ENCODE assay signal across 18 cellular contexts in genomic region chr16:65069090-65069489, GRCh38. TPM values are rescaled to one million over a fixed set of nuclear protein-coding genes. Genes with fewer than 3 reads are reported as not detected.
A peak's percentile ranks its signal among the peaks of the same experiment; 100 is the strongest.
DNase-seq lines count a peak whose midpoint lies in the region; ATAC-seq, FAIRE-seq and TF ChIP-seq lines count a peak whose summit lies in the region.
"Had no signal": no experiment of that assay in that cellular context is flagged by ENCODE, and none has a peak within 500 bp of the region (broad histone marks: within the 10 kb centered on the region; RNA-seq: fewer than 3 reads in every experiment).

No MANE protein-coding gene starts in this region.

- TF ChIP-seq RAD21 in HepG2 (CRISPR knock-in tag; IDR thresholded peaks at IDR 0.05): no peak

- H3K9me3 ChIP-seq in HepG2 (ENCODE audit: low read length): no peaks in the 10 kb centered on the region
- no peaks in the 10 kb centered on the region for H3K9me3 ChIP-seq in right lobe of liver
- H3K9me3 ChIP-seq in astrocyte (ENCODE audit: insufficient read depth, low read depth, low read length): no peaks in the 10 kb centered on the region
- no peaks in the 10 kb centered on the region for H3K9me3 ChIP-seq in Karpas-422 (ENCODE audit: low read length)
- H3K9me3 ChIP-seq in naive thymus-derived CD4-positive, alpha-beta T cell (ENCODE audit: control insufficient read depth in 2 of 3, low read length in 3 of 3): no peaks in the 10 kb centered on the region
- H3K9me3 ChIP-seq: A549, body of pancreas, Peyer's patch, testis had no signal

- no peak overlapping the region for H3K9ac ChIP-seq in HepG2 (ENCODE audit: insufficient read depth, low read depth, low read length)
- H3K9ac ChIP-seq in astrocyte (ENCODE audit: low read length): peak overlapping the region; percentile 75
- H3K9ac ChIP-seq in Karpas-422 (ENCODE audit: low read length): no peak overlapping the region

- H3K4me1 Mint-ChIP-seq in astrocyte (ENCODE audit: low read depth, unreplicated experiment): peaks cover 39% of the 10 kb centered on the region
- H3K4me1 Mint-ChIP-seq in activated T-cell treated with anti-CD3 and anti-CD28 coated beads, Interleukin-2, amount 50 U/mL, for 72 hours (ENCODE audit: low read depth): no peaks in the 10 kb centered on the region
- no peaks in the 10 kb centered on the region for H3K4me1 Mint-ChIP-seq in naive thymus-derived CD4-positive, alpha-beta T cell

- no peaks in the 10 kb centered on the region for H3K36me3 ChIP-seq in HepG2 (replicated peaks in 1 of 2; ENCODE audit: control insufficient read depth in 1 of 2, insufficient read depth in 2 of 2, low read length in 2 of 2)
- no peaks in the 10 kb centered on the region for H3K36me3 ChIP-seq in right lobe of liver
- peaks cover 7% of the 10 kb centered on the region for H3K36me3 ChIP-seq in astrocyte (ENCODE audit: insufficient read depth, low read length)
- no peaks in the 10 kb centered on the region for H3K36me3 ChIP-seq in Karpas-422 (ENCODE audit: insufficient read depth, low read length)
- H3K36me3 ChIP-seq in naive thymus-derived CD4-positive, alpha-beta T cell (ENCODE audit: control insufficient read depth in 2 of 3, insufficient read depth in 3 of 3, low read length in 3 of 3): no peaks in the 10 kb centered on the region
- H3K36me3 ChIP-seq: Peyer's patch had no signal

- no peak overlapping the region for H2AFZ ChIP-seq in HepG2 (ENCODE audit: low read length)
- H2AFZ ChIP-seq in astrocyte (ENCODE audit: low read depth, low read length): no peak overlapping the region
- H2AFZ ChIP-seq in Karpas-422 (ENCODE audit: low read length): no peak overlapping the region

- H3K9me2 ChIP-seq in Karpas-422 (replicated peaks; ENCODE audit: insufficient read depth, low read length): no peaks in the 10 kb centered on the region

- in situ Hi-C loops in HepG2 (cut with HindIII; ENCODE audit: extremely low pct_ligation_motif_present, low pct_unique_long_range_greater_than_20kb): no loop called here

- WGBS in HepG2 (ENCODE audit: low lambda C conversion rate): under 1% methylated on average over 4 of the region's 4 CpGs
- 31% methylated on average over 4 of the region's 4 CpGs for WGBS in right lobe of liver (ENCODE audit: insufficient coverage, low coverage, low lambda C conversion rate, missing lambda C conversion rate)

- no peak for DNase-seq in HepG2 (ENCODE audit: low spot score)
- no peak for DNase-seq in right lobe of liver
- peak; percentile 93 for DNase-seq in astrocyte (ENCODE audit: low read depth)
- peak; percentile 25 for DNase-seq in hepatic stellate cell (ENCODE audit: low spot score)
- no peak for DNase-seq in epidermal melanocyte (ENCODE audit: insufficient read length, low spot score)
- DNase-seq in activated T-cell treated with anti-CD3 and anti-CD28 coated beads, Interleukin-2, amount 50 U/mL, for 72 hours: no peak
- DNase-seq in Karpas-422: no peak
- no peak for DNase-seq in naive thymus-derived CD4-positive, alpha-beta T cell
- DNase-seq: activated CD4-positive, alpha-beta T cell treated with anti-CD3 and anti-CD28 coated beads, Interleukin-2, amount 50 U/mL, for 4 hours; body of pancreas; effector memory CD8-positive, alpha-beta T cell; left ventricle myocardium superior; NCI-H510A treated with DMSO at 0.1 percent for 48 hours; Peyer's patch; stimulated activated CD4-positive, alpha-beta T cell treated with anti-CD3 and anti-CD28 coated beads, Interleukin-12 subunit alpha, Interleukin-12 subunit beta, amount 100 ng/mL, for 4 hours; testis had no signal

- CTCF ChIA-PET in HepG2 (lab: Yijun Ruan, JAX; ENCODE audit: low intra/inter-chr PET ratio, low total read pairs): no interaction called here
- CTCF ChIA-PET in naive thymus-derived CD4-positive, alpha-beta T cell (lab: Charles Lee): no interaction called here

- no peaks in the 10 kb centered on the region for H4K20me1 ChIP-seq in HepG2 (ENCODE audit: insufficient read depth, low read length)
- H4K20me1 ChIP-seq in astrocyte (ENCODE audit: insufficient read depth, low read length): peaks cover 81% of the 10 kb centered on the region
- H4K20me1 ChIP-seq in Karpas-422 (ENCODE audit: insufficient read depth, low read depth, low read length): no peaks in the 10 kb centered on the region

- no peak overlapping the region for H3K4me3 Mint-ChIP-seq in astrocyte (ENCODE audit: unreplicated experiment)
- H3K4me3 Mint-ChIP-seq in activated T-cell treated with anti-CD3 and anti-CD28 coated beads, Interleukin-2, amount 50 U/mL, for 72 hours: no peak overlapping the region
- no peak overlapping the region for H3K4me3 Mint-ChIP-seq in naive thymus-derived CD4-positive, alpha-beta T cell
- H3K4me3 Mint-ChIP-seq: effector memory CD8-positive, alpha-beta T cell had no signal

- intact Hi-C loops in HepG2 (cut with micrococcal nuclease; ENCODE audit: unreplicated experiment) (no loop called here), right lobe of liver (cut with DNase I) (no loop called here)
- intact Hi-C loops in naive thymus-derived CD4-positive, alpha-beta T cell (cut with micrococcal nuclease): no loop called here

- H3K27ac ChIP-seq in HepG2 (ENCODE audit: extremely low read length, insufficient read depth, low read length) (no peak overlapping the region), right lobe of liver (no peak overlapping the region), astrocyte (ENCODE audit: low read depth, low read length) (peak overlapping the region; percentile 90), Karpas-422 (ENCODE audit: low read length) (no peak overlapping the region)
- no peak overlapping the region for H3K27ac ChIP-seq in naive thymus-derived CD4-positive, alpha-beta T cell (ENCODE audit: low read depth, low read length)
- H3K27ac ChIP-seq: body of pancreas, Peyer's patch, testis had no signal

- no peak for TF ChIP-seq CTCF in HepG2 (CRISPR knock-in tag; IDR thresholded peaks at IDR 0.05)
- TF ChIP-seq CTCF in right lobe of liver (IDR thresholded peaks at IDR 0.05): no peak
- no peak for TF ChIP-seq CTCF in astrocyte (IDR thresholded peaks at IDR 0.05; ENCODE audit: insufficient read depth, low read depth, low read length)

- H3K9me3 Mint-ChIP-seq in astrocyte (ENCODE audit: unreplicated experiment): no peaks in the 10 kb centered on the region
- peaks cover 7 to 12% of the 10 kb centered on the region in 2 donors for H3K9me3 Mint-ChIP-seq in activated T-cell treated with anti-CD3 and anti-CD28 coated beads, Interleukin-2, amount 50 U/mL, for 72 hours
- peaks cover 0 to 15% (median 6%) of the 10 kb centered on the region in 11 donors for H3K9me3 Mint-ChIP-seq in naive thymus-derived CD4-positive, alpha-beta T cell

- no peak for TF ChIP-seq EP300 in HepG2 (IDR thresholded peaks at IDR 0.05; ENCODE audit: low read depth in 2 of 2, low read length in 2 of 2)
- TF ChIP-seq EP300 in HepG2 (CRISPR knock-in tag; IDR thresholded peaks at IDR 0.05; ENCODE audit: borderline replicate concordance): no peak

- peak overlapping the region; percentile 98 for H3K27ac Mint-ChIP-seq in astrocyte (ENCODE audit: unreplicated experiment)
- no peak overlapping the region for H3K27ac Mint-ChIP-seq in activated T-cell treated with anti-CD3 and anti-CD28 coated beads, Interleukin-2, amount 50 U/mL, for 72 hours
- H3K27ac Mint-ChIP-seq in naive thymus-derived CD4-positive, alpha-beta T cell: no peak overlapping the region
- H3K27ac Mint-ChIP-seq: effector memory CD8-positive, alpha-beta T cell had no signal

- H3K79me2 ChIP-seq in HepG2 (ENCODE audit: insufficient read depth, low read length): no peaks in the 10 kb centered on the region
- H3K79me2 ChIP-seq in astrocyte (ENCODE audit: insufficient read depth, low read length): peaks cover 98% of the 10 kb centered on the region
- H3K79me2 ChIP-seq in Karpas-422 (ENCODE audit: low read length): no peaks in the 10 kb centered on the region

- H3K4me1 ChIP-seq in HepG2 (ENCODE audit: insufficient read depth, low read length): 0 out of 2 replicates have a peak, but pooled peaks cover 5% of the 10 kb centered on the region
- no peaks in the 10 kb centered on the region for H3K4me1 ChIP-seq in right lobe of liver
- H3K4me1 ChIP-seq in astrocyte (ENCODE audit: insufficient read depth, low read length): peaks cover 41% of the 10 kb centered on the region
- H3K4me1 ChIP-seq in Karpas-422 (ENCODE audit: low read length): no peaks in the 10 kb centered on the region
- H3K4me1 ChIP-seq in naive thymus-derived CD4-positive, alpha-beta T cell (ENCODE audit: control insufficient read depth in 2 of 2, insufficient read depth in 2 of 2, low read length in 2 of 2): no peaks in the 10 kb centered on the region
- H3K4me1 ChIP-seq: body of pancreas, Peyer's patch had no signal

- H3K4me2 ChIP-seq in HepG2 (ENCODE audit: low read depth, low read length) (no peak overlapping the region), astrocyte (ENCODE audit: low read length) (peak overlapping the region; percentile 76), Karpas-422 (ENCODE audit: low read depth, low read length, poor library complexity, severe bottlenecking) (no peak overlapping the region)
- H3K4me2 ChIP-seq: A549 had no signal

- no peak overlapping the region for H3K4me3 ChIP-seq in HepG2 (replicated peaks in 1 of 3; ENCODE audit: insufficient read depth in 1 of 3, low read depth in 2 of 3, low read length in 3 of 3)
- no peak overlapping the region for H3K4me3 ChIP-seq in right lobe of liver
- H3K4me3 ChIP-seq in astrocyte (ENCODE audit: insufficient read depth, low read depth, low read length): no peak overlapping the region
- no peak overlapping the region for H3K4me3 ChIP-seq in Karpas-422 (ENCODE audit: low read length)
- H3K4me3 ChIP-seq in naive thymus-derived CD4-positive, alpha-beta T cell (ENCODE audit: low read length): no peak overlapping the region
- H3K4me3 ChIP-seq: A549, body of pancreas, Peyer's patch, testis had no signal

- FAIRE-seq in HepG2 (lab: Jason Lieb, UNC): no peak
- peak; percentile 58 for FAIRE-seq in astrocyte (lab: Jason Lieb, UNC)
- FAIRE-seq: A549, HTR-8/SVneo had no signal

- H3K36me3 Mint-ChIP-seq in astrocyte (ENCODE audit: low read depth, unreplicated experiment): peaks cover 8% of the 10 kb centered on the region
- peaks cover 1 to 3% of the 10 kb centered on the region in 2 donors for H3K36me3 Mint-ChIP-seq in activated T-cell treated with anti-CD3 and anti-CD28 coated beads, Interleukin-2, amount 50 U/mL, for 72 hours (ENCODE audit: insufficient read depth in 2 of 2)
- H3K36me3 Mint-ChIP-seq in naive thymus-derived CD4-positive, alpha-beta T cell: no peaks in the 10 kb centered on the region

- BruUV-seq in HepG2 (replicated peaks; lab: Mats Ljungman, UMichigan): no TSS peak

- no peak for TF ChIP-seq POLR2A in HepG2 (IDR thresholded peaks at IDR 0.05; ENCODE audit: insufficient read depth in 1 of 2, low read depth in 2 of 2, low read length in 2 of 2)
- TF ChIP-seq POLR2A in right lobe of liver (IDR thresholded peaks at IDR 0.05): no peak

- H3K27me3 ChIP-seq in HepG2 (ENCODE audit: control insufficient read depth in 1 of 2, insufficient read depth in 2 of 2, low read length in 2 of 2) (no peaks in the 10 kb centered on the region; a peak in 1 of 5 replicates), right lobe of liver (no peaks in the 10 kb centered on the region), astrocyte (ENCODE audit: insufficient read depth, low read length) (no peaks in the 10 kb centered on the region), Karpas-422 (ENCODE audit: low read length) (no peaks in the 10 kb centered on the region)
- no peaks in the 10 kb centered on the region for H3K27me3 ChIP-seq in naive thymus-derived CD4-positive, alpha-beta T cell (ENCODE audit: control insufficient read depth in 2 of 2, insufficient read depth in 2 of 2, low read length in 2 of 2)
- H3K27me3 ChIP-seq: body of pancreas, Peyer's patch, testis had no signal

- ATAC-seq in HepG2: no peak
- ATAC-seq in right lobe of liver: no peak
- ATAC-seq in activated T-cell treated with anti-CD3 and anti-CD28 coated beads, Interleukin-2, amount 50 U/mL, for 72 hours (replicated peaks in 1 of 2): no peak
- no peak for ATAC-seq in naive thymus-derived CD4-positive, alpha-beta T cell
- ATAC-seq: A549; body of pancreas; effector memory CD8-positive, alpha-beta T cell; left ventricle myocardium superior had no signal

- H3K27me3 Mint-ChIP-seq in astrocyte (ENCODE audit: low read depth, unreplicated experiment): no peaks in the 10 kb centered on the region
- no peaks in the 10 kb centered on the region for H3K27me3 Mint-ChIP-seq in activated T-cell treated with anti-CD3 and anti-CD28 coated beads, Interleukin-2, amount 50 U/mL, for 72 hours (ENCODE audit: low read depth)
- no peaks in the 10 kb centered on the region for H3K27me3 Mint-ChIP-seq in naive thymus-derived CD4-positive, alpha-beta T cell
- H3K27me3 Mint-ChIP-seq: effector memory CD8-positive, alpha-beta T cell had no signal

- POLR2A ChIA-PET in HepG2 (lab: Yijun Ruan, JAX): no interaction called here
- POLR2A ChIA-PET in naive thymus-derived CD4-positive, alpha-beta T cell (lab: Charles Lee): no interaction called here

RNA-seq across cellular contexts. Expression of gene CDH11, which starts 52.8 kb away (rescaled TPM):
- total RNA-seq in HepG2 (2016; rRNA removed; fragmentation: Illumina TruSeq; extraction: Trizol): not detected in 2 replicates
- not detected in 2 replicates for total RNA-seq in HepG2 (2016; cell fraction: cytosol; rRNA removed; fragmentation: Illumina TruSeq; extraction: Trizol; ENCODE audit: low read depth)
- not detected in 2 replicates for total RNA-seq in HepG2 (2016; cell fraction: insoluble cytoplasmic fraction; rRNA removed; fragmentation: Illumina TruSeq; extraction: Trizol)
- not detected in 2 replicates for total RNA-seq in HepG2 (2016; cell fraction: membrane; rRNA removed; fragmentation: Illumina TruSeq; extraction: Trizol)
- total RNA-seq in HepG2 (2016; cell fraction: nucleus; rRNA removed; fragmentation: Illumina TruSeq; extraction: Trizol): not detected in 2 replicates
- polyA plus RNA-seq in HepG2 (2011; rRNA removed): not detected in 2 replicates
- polyA plus RNA-seq in HepG2 (2011; cell fraction: cytosol; rRNA removed): 0.10 TPM in 1 of 2 replicates, not detected in the other
- polyA plus RNA-seq in HepG2 (2011; cell fraction: nucleus; rRNA removed): not detected in 2 replicates
- polyA plus RNA-seq in HepG2 (2012): not detected in 2 replicates
- not detected in 2 replicates for polyA plus RNA-seq in HepG2 (2016; cell fraction: cytosol; fragmentation: Illumina TruSeq; extraction: Trizol; ENCODE audit: low read depth)
- polyA plus RNA-seq in HepG2 (2016; cell fraction: insoluble cytoplasmic fraction; fragmentation: Illumina TruSeq; extraction: Trizol; ENCODE audit: low read depth): not detected in 2 replicates
- not detected in 2 replicates for polyA plus RNA-seq in HepG2 (2016; cell fraction: membrane; fragmentation: Illumina TruSeq; extraction: Trizol; ENCODE audit: low read depth)
- polyA plus RNA-seq in HepG2 (2016; cell fraction: nucleus; fragmentation: Illumina TruSeq; extraction: Trizol; ENCODE audit: insufficient read depth, low read depth): not detected in 2 replicates
- 0.33 TPM in 1 of 2 replicates, not detected in the other for polyA minus RNA-seq in HepG2 (2011; rRNA and poly(A)+ RNA removed; ENCODE audit: low replicate concordance)
- not detected in 2 replicates for polyA minus RNA-seq in HepG2 (2011; cell fraction: cytosol; rRNA and poly(A)+ RNA removed)
- not detected in 2 replicates for polyA minus RNA-seq in HepG2 (2011; cell fraction: nucleus; rRNA and poly(A)+ RNA removed)
- 1 to 10 TPM; 1.2 to 6.6 (median 3.0) TPM for total RNA-seq in right lobe of liver
- 313 and 509 TPM in 2 replicates for total RNA-seq in astrocyte
- total RNA-seq in activated T-cell treated with anti-CD3 and anti-CD28 coated beads, Interleukin-2, amount 50 U/mL, for 72 hours: not detected
- total RNA-seq in Karpas-422 (2014; rRNA removed; shearing (Covaris generic); ENCODE audit: low replicate concordance): not detected in 2 replicates
- total RNA-seq in naive thymus-derived CD4-positive, alpha-beta T cell: not detected
- not detected for polyA plus RNA-seq in naive thymus-derived CD4-positive, alpha-beta T cell

Comparison
In these comparisons a context has a peak if more than half of its experiments do, and no peak if none do; other contexts are left out.
1. DNase-seq: peak in astrocyte (single experiment) and hepatic stellate cell (single experiment); none in HepG2 (single experiment), right lobe of liver (0 of 3), epidermal melanocyte (single experiment), activated T-cell treated with anti-CD3 and anti-CD28 coated beads, Interleukin-2, amount 50 U/mL, for 72 hours (0 of 2), Karpas-422 (single experiment) and naive thymus-derived CD4-positive, alpha-beta T cell (0 of 9).
2. RNA of gene CDH11, which starts 52.8 kb away (total RNA-seq): 313 to 509 TPM in astrocyte; 1.2 to 6.6 TPM in right lobe of liver, not detected in HepG2, not detected in activated T-cell treated with anti-CD3 and anti-CD28 coated beads, Interleukin-2, amount 50 U/mL, for 72 hours, not detected in Karpas-422 and not detected in naive thymus-derived CD4-positive, alpha-beta T cell; every median in the first group is over 10 times any median in the second.